ENCODE assay signal across 24 cellular contexts in the genomic region with DNA sequence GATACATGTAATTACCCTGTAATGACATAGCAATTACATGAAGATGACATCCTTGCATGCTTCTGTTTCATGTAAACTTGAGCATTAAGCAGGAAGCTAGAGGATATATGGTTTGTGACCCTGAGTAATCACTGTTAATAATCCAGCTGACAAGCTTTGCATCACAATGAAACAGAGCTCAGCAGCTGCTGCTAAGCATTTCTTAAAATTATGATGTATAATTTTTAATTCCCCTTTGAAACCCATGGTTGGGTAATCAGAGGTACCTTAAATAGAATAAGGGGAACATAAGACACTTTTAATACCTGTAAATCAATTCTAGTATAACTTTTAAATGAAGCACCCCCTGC.
DNase-seq lines count a peak whose midpoint lies in the region; ATAC-seq, FAIRE-seq and TF ChIP-seq lines count a peak whose summit lies in the region.
"Had no signal": no experiment of that assay in that cellular context is flagged by ENCODE, and none has a peak within 500 bp of the region (broad histone marks: within the 10 kb centered on the region; RNA-seq: fewer than 3 reads in every experiment).

No MANE protein-coding gene starts in this region.

- DNase-seq in NCI-H748 (lab: John Stamatoyannopoulos, UW; ENCODE audit: unreplicated experiment) (peak; percentile 43), NCI-H748 treated with DMSO at 0.1 percent for 48 hours (lab: John Stamatoyannopoulos, UW) (no peak), NCI-H69 (lab: John Stamatoyannopoulos, UW) (peak; percentile 64), D721Med (ENCODE audit: insufficient read length, low spot score) (no peak), islet precursor cell (no peak)
- no peak for DNase-seq in stimulated activated naive B cell treated with anti-CD40 and anti-IgM and Interleukin-4, amounts not matched to agents 10 μg/mL and 1 μg/mL and 100 μg/mL, for 72 hours
- DNase-seq: activated CD4-positive, alpha-beta T cell treated with anti-CD3 and anti-CD28 coated beads for 48 hours; activated T-cell treated with anti-CD3 and anti-CD28 coated beads, Interleukin-2, amount 50 U/mL, for 4 hours; brain microvascular endothelial cell; foreskin melanocyte; GF-D8; H9; immature natural killer cell; mesendoderm; NCI-H1105; NCI-H2107; psoas muscle; stomach had no signal

- peak; percentile 58 for ATAC-seq in GM21737 (IDR thresholded peaks at IDR 0.05; ENCODE audit: unreplicated experiment)
- peak; percentile 50 to 51 for ATAC-seq in stimulated activated naive B cell treated with anti-CD40 and anti-IgM and Interleukin-4, amounts not matched to agents 10 μg/mL and 1 μg/mL and 100 μg/mL, for 72 hours (replicated peaks)
- ATAC-seq in GM21447 (IDR thresholded peaks at IDR 0.05; ENCODE audit: unreplicated experiment) = no peak
- ATAC-seq: activated T-cell treated with anti-CD3 and anti-CD28 coated beads, Interleukin-2, amount 50 U/mL, for 4 hours; esophagus mucosa; left lobe of liver; psoas muscle; SK-N-SH treated with all-trans-retinoic acid at 6 μM for 48 hours had no signal

- no peak for FAIRE-seq in D721Med (lab: Jason Lieb, UNC)

- no peak for TF ChIP-seq CTCF in D721Med (IDR thresholded peaks at IDR 0.05; ENCODE audit: insufficient read depth, missing control alignments)

- no peaks in the 10 kb centered on the region for H3K27me3 Mint-ChIP-seq in stimulated activated naive B cell treated with anti-CD40 and anti-IgM and Interleukin-4, amounts not matched to agents 10 μg/mL and 1 μg/mL and 100 μg/mL, for 72 hours

- no peaks in the 10 kb centered on the region for H3K36me3 Mint-ChIP-seq in stimulated activated naive B cell treated with anti-CD40 and anti-IgM and Interleukin-4, amounts not matched to agents 10 μg/mL and 1 μg/mL and 100 μg/mL, for 72 hours
- H3K36me3 Mint-ChIP-seq: immature natural killer cell had no signal

- no peak overlapping the region for H3K27ac Mint-ChIP-seq in stimulated activated naive B cell treated with anti-CD40 and anti-IgM and Interleukin-4, amounts not matched to agents 10 μg/mL and 1 μg/mL and 100 μg/mL, for 72 hours
- H3K27ac Mint-ChIP-seq: immature natural killer cell; T-helper 2 cell treated with Interferon-gamma antibody and Interleukin-4, amounts not matched to agents 5 μg/mL and 100 μg/mL, for 36 hours had no signal

- no peak overlapping the region for H3K4me3 Mint-ChIP-seq in stimulated activated naive B cell treated with anti-CD40 and anti-IgM and Interleukin-4, amounts not matched to agents 10 μg/mL and 1 μg/mL and 100 μg/mL, for 72 hours
- H3K4me3 Mint-ChIP-seq: activated T-cell treated with anti-CD3 and anti-CD28 coated beads, Interleukin-2, amount 50 U/mL, for 4 hours; H9; immature natural killer cell; T-helper 2 cell treated with Interferon-gamma antibody and Interleukin-4, amounts not matched to agents 5 μg/mL and 100 μg/mL, for 36 hours had no signal

- H3K4me1 Mint-ChIP-seq in stimulated activated naive B cell treated with anti-CD40 and anti-IgM and Interleukin-4, amounts not matched to agents 10 μg/mL and 1 μg/mL and 100 μg/mL, for 72 hours = peaks cover 7 to 21% of the 10 kb centered on the region in 2 donors
- H3K4me1 Mint-ChIP-seq: immature natural killer cell had no signal

- no peaks in the 10 kb centered on the region for H3K9me3 Mint-ChIP-seq in stimulated activated naive B cell treated with anti-CD40 and anti-IgM and Interleukin-4, amounts not matched to agents 10 μg/mL and 1 μg/mL and 100 μg/mL, for 72 hours
- H3K9me3 Mint-ChIP-seq: activated T-cell treated with anti-CD3 and anti-CD28 coated beads, Interleukin-2, amount 50 U/mL, for 4 hours; H9; T-helper 2 cell treated with Interferon-gamma antibody and Interleukin-4, amounts not matched to agents 5 μg/mL and 100 μg/mL, for 36 hours had no signal

Comparison
In these comparisons a context has a peak if more than half of its experiments do, and no peak if none do; other contexts are left out.
1. DNase-seq: peak in NCI-H748 (single experiment) and NCI-H69 (single experiment); none in NCI-H748 treated with DMSO at 0.1 percent for 48 hours (single experiment), stimulated activated naive B cell treated with anti-CD40 and anti-IgM and Interleukin-4, amounts not matched to agents 10 μg/mL and 1 μg/mL and 100 μg/mL, for 72 hours (single experiment), D721Med (single experiment) and islet precursor cell (single experiment).